ENCODE assay signal across 18 cellular contexts in the genomic region with DNA sequence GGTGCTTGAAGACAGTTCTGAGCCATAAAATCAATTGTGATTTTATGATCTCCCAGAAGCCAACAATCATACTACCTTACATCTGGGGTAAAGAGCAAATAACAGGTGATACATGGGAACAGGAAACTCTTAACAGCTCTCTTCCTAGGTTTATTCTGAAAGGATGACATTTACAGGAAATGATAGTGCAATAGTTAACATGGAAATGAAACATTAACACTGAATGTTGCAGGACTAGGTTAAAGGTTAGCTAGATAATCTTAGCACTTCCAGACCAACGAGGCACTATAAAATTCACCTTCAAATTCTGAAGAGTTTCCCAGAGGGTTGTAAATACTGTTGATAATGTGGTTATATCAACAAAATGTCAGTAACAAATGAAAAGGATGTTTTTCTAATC. TPM values are rescaled to one million over a fixed set of nuclear protein-coding genes. Genes with fewer than 3 reads are reported as not detected.
DNase-seq lines count a peak whose midpoint lies in the region; ATAC-seq, FAIRE-seq and TF ChIP-seq lines count a peak whose summit lies in the region.
"Had no signal": no experiment of that assay in that cellular context is flagged by ENCODE, and none has a peak within 500 bp of the region (broad histone marks: within the 10 kb centered on the region; RNA-seq: fewer than 3 reads in every experiment).

No MANE protein-coding gene starts in this region.

- peak overlapping the region in 1 of 2 donors; percentile 70 for H3K27ac Mint-ChIP-seq in stimulated activated naive CD8-positive, alpha-beta T cell treated with anti-CD3 and anti-CD28 coated beads, Interleukin-15, amount 100 ng/mL, for 72 hours

- no peak for TF ChIP-seq CTCF in omental fat pad (IDR thresholded peaks at IDR 0.05)

- no peak overlapping the region for H3K4me3 Mint-ChIP-seq in stimulated activated naive CD8-positive, alpha-beta T cell treated with anti-CD3 and anti-CD28 coated beads, Interleukin-15, amount 100 ng/mL, for 72 hours
- H3K4me3 Mint-ChIP-seq: CD4-positive, CD25-positive, alpha-beta regulatory T cell had no signal

- DNase-seq in stimulated activated naive CD8-positive, alpha-beta T cell treated with anti-CD3 and anti-CD28 coated beads, Interleukin-15, amount 100 ng/mL, for 72 hours = no peak
- no peak for DNase-seq in stimulated activated naive CD8-positive, alpha-beta T cell treated with anti-CD3 and anti-CD28 coated beads, Interleukin-15, Interleukin-2, amounts not matched to agents 100 U/mL and 50 U/mL, for 24 hours
- DNase-seq in RCC 7860 (ENCODE audit: low spot score) = peak; percentile 27
- DNase-seq in kidney tubule cell (ENCODE audit: low spot score) = peak; percentile 65
- no peak for DNase-seq in omental fat pad (ENCODE audit: low spot score)
- no peak for DNase-seq in NCI-H345 treated with DMSO at 0.1 percent for 48 hours (lab: John Stamatoyannopoulos, UW; ENCODE audit: unreplicated experiment)
- DNase-seq: AML-193; CD4-positive, CD25-positive, alpha-beta regulatory T cell; GF-D8; GM23248; Karpas-422; NCI-H187 treated with DMSO at 0.1 percent for 48 hours; NCI-H524 treated with DMSO at 0.1 percent for 48 hours; Right ventricle myocardium superior had no signal

- H3K9me3 Mint-ChIP-seq in stimulated activated naive CD8-positive, alpha-beta T cell treated with anti-CD3 and anti-CD28 coated beads, Interleukin-15, amount 100 ng/mL, for 72 hours = no peaks in the 10 kb centered on the region

- ATAC-seq in stimulated activated naive CD8-positive, alpha-beta T cell treated with anti-CD3 and anti-CD28 coated beads, Interleukin-15, amount 100 ng/mL, for 72 hours = peak; percentile 20
- no peak for ATAC-seq in stimulated activated naive CD8-positive, alpha-beta T cell treated with anti-CD3 and anti-CD28 coated beads, Interleukin-15, Interleukin-2, amounts not matched to agents 100 U/mL and 50 U/mL, for 24 hours
- ATAC-seq in omental fat pad (ENCODE audit: low FRiP score) (no peak), GM21825 (IDR thresholded peaks at IDR 0.05; ENCODE audit: unreplicated experiment) (no peak)
- ATAC-seq: A549, Panc1, SK-N-SH treated with all-trans-retinoic acid at 6 μM for 48 hours had no signal

- peaks cover 7% of the 10 kb centered on the region for H3K27me3 Mint-ChIP-seq in stimulated activated naive CD8-positive, alpha-beta T cell treated with anti-CD3 and anti-CD28 coated beads, Interleukin-15, amount 100 ng/mL, for 72 hours

- peak; percentile 81 for FAIRE-seq in RCC 7860 (lab: Jason Lieb, UNC)
- FAIRE-seq: A549 had no signal

- peaks cover 9% of the 10 kb centered on the region for H3K4me1 Mint-ChIP-seq in stimulated activated naive CD8-positive, alpha-beta T cell treated with anti-CD3 and anti-CD28 coated beads, Interleukin-15, amount 100 ng/mL, for 72 hours
- H3K4me1 Mint-ChIP-seq: CD4-positive, CD25-positive, alpha-beta regulatory T cell had no signal

RNA-seq across cellular contexts. Expression of a gene that starts 32.7 kb away (rescaled TPM):
- total RNA-seq in omental fat pad = not detected
- total RNA-seq: CD4-positive, CD25-positive, alpha-beta regulatory T cell; GM23248; Right ventricle myocardium superior had no signal

RNA-seq across cellular contexts. Expression of a gene that starts 58.4 kb away (rescaled TPM):
- 10 to 100 TPM in 2 of 4 donors, 1 to 10 TPM in 2; 2.8 to 20.5 (median 9.1) TPM for total RNA-seq in omental fat pad
- total RNA-seq: CD4-positive, CD25-positive, alpha-beta regulatory T cell had no signal

Comparison
In these comparisons a context has a peak if more than half of its experiments do, and no peak if none do; other contexts are left out.
1. DNase-seq: peak in RCC 7860 (single experiment) and kidney tubule cell (single experiment); none in stimulated activated naive CD8-positive, alpha-beta T cell treated with anti-CD3 and anti-CD28 coated beads, Interleukin-15, amount 100 ng/mL, for 72 hours (0 of 2), stimulated activated naive CD8-positive, alpha-beta T cell treated with anti-CD3 and anti-CD28 coated beads, Interleukin-15, Interleukin-2, amounts not matched to agents 100 U/mL and 50 U/mL, for 24 hours (single experiment), omental fat pad (single experiment) and NCI-H345 treated with DMSO at 0.1 percent for 48 hours (single experiment).